Comparison of ENCODE assay signal across 16 cellular contexts in genomic region chr20:62760536-62761057, GRCh38. TPM values are rescaled to one million over a fixed set of nuclear protein-coding genes. Genes with fewer than 3 reads are reported as not detected.
DNase-seq lines count a peak whose midpoint lies in the region; ATAC-seq and TF ChIP-seq lines count a peak whose summit lies in the region.
"Had no signal": no experiment of that assay in that cellular context is flagged by ENCODE, and none has a peak within 500 bp of the region (broad histone marks: within the 10 kb centered on the region; RNA-seq: fewer than 3 reads in every experiment).

No MANE protein-coding gene starts in this region.

- H3K36me3 ChIP-seq in SK-N-MC (ENCODE audit: insufficient read depth, low read length) = no peaks in the 10 kb centered on the region
- no peaks in the 10 kb centered on the region for H3K36me3 ChIP-seq in lower lobe of right lung
- no peaks in the 10 kb centered on the region for H3K36me3 ChIP-seq in rectal smooth muscle tissue (ENCODE audit: control insufficient read depth, insufficient read depth, low read length)
- H3K36me3 ChIP-seq: upper lobe of left lung had no signal

- no peak overlapping the region for H3K27ac ChIP-seq in SK-N-MC
- H3K27ac ChIP-seq in lower lobe of right lung = no peak overlapping the region
- H3K27ac ChIP-seq in rectal smooth muscle tissue (ENCODE audit: low read depth, low read length) = peak overlapping the region; percentile 74
- H3K27ac ChIP-seq: upper lobe of left lung had no signal

- no peak for ATAC-seq in Right ventricle myocardium superior (ENCODE audit: poor library complexity)
- ATAC-seq in left cardiac atrium = no peak
- no peak for ATAC-seq in lower lobe of right lung
- ATAC-seq in HG02840 (IDR thresholded peaks at IDR 0.05; ENCODE audit: low FRiP score, unreplicated experiment) = no peak
- no peak for ATAC-seq in GM21528 (IDR thresholded peaks at IDR 0.05; ENCODE audit: low FRiP score, unreplicated experiment)
- ATAC-seq: activated CD4-positive, CD25-positive, alpha-beta regulatory T cell treated with anti-CD3 and anti-CD28 coated beads, Interleukin-2, amount 50 U/mL, for 24 hours had no signal

- H3K27me3 ChIP-seq in lower lobe of right lung (ENCODE audit: low read depth) = peaks cover 36% of the 10 kb centered on the region
- H3K27me3 ChIP-seq in rectal smooth muscle tissue (ENCODE audit: control insufficient read depth, insufficient read depth, low read length) = no peaks in the 10 kb centered on the region

- no peak for TF ChIP-seq CTCF in lower lobe of right lung (IDR thresholded peaks at IDR 0.05)

- intact Hi-C loops in Right ventricle myocardium superior (cut with DNase I) (no loop called here), left cardiac atrium (cut with DNase I) (no loop called here), lower lobe of right lung (cut with DNase I) (no loop called here)

- H3K9me3 ChIP-seq in SK-N-MC (ENCODE audit: low read depth, low read length) = no peaks in the 10 kb centered on the region
- H3K9me3 ChIP-seq in lower lobe of right lung = no peaks in the 10 kb centered on the region
- H3K9me3 ChIP-seq: upper lobe of left lung had no signal

- no peaks in the 10 kb centered on the region for H3K4me1 ChIP-seq in lower lobe of right lung
- peaks cover 18% of the 10 kb centered on the region for H3K4me1 ChIP-seq in rectal smooth muscle tissue (ENCODE audit: control insufficient read depth, insufficient read depth, low read length)
- H3K4me1 ChIP-seq: upper lobe of left lung had no signal

- peak; percentile 23 for DNase-seq in Right ventricle myocardium superior
- no peak for DNase-seq in left cardiac atrium
- no peak for DNase-seq in SK-N-MC (ENCODE audit: low read depth, low spot score)
- DNase-seq in lower lobe of right lung = peak; percentile 24
- no peak for DNase-seq in activated CD4-positive, alpha-beta T cell treated with anti-CD3 and anti-CD28 coated beads for 1 hour
- DNase-seq: activated T-cell treated with anti-CD3 and anti-CD28 coated beads, Interleukin-2, amount 50 U/mL, for 1 hour; NCI-H1092; NCI-H2081; NCI-H510A had no signal

- H3K4me3 ChIP-seq in SK-N-MC = no peak overlapping the region
- H3K4me3 ChIP-seq in lower lobe of right lung = no peak overlapping the region
- no peak overlapping the region for H3K4me3 ChIP-seq in rectal smooth muscle tissue (ENCODE audit: low read length)
- H3K4me3 ChIP-seq: upper lobe of left lung had no signal

- H3K9ac ChIP-seq in SK-N-MC (ENCODE audit: insufficient read length) (peak overlapping the region; percentile 45), rectal smooth muscle tissue (ENCODE audit: low read length) (no peak overlapping the region)

RNA-seq across cellular contexts. Expression of gene MRGBP, which starts 35.7 kb away (rescaled TPM):
- total RNA-seq in Right ventricle myocardium superior (10.2 TPM), left cardiac atrium (1 to 10 TPM; 8.9 TPM), lower lobe of right lung (8.3 TPM)

RNA-seq across cellular contexts. Expression of gene OGFR, which starts 44.0 kb away (rescaled TPM):
- total RNA-seq in Right ventricle myocardium superior (17.8 TPM), left cardiac atrium (10 to 100 TPM; 23.3 to 23.6 TPM), lower lobe of right lung (69.4 TPM)

RNA-seq across cellular contexts. Expression of gene NTSR1, which starts 52.0 kb away (rescaled TPM):
- total RNA-seq in Right ventricle myocardium superior = not detected
- total RNA-seq in left cardiac atrium = not detected
- total RNA-seq in lower lobe of right lung = not detected
- total RNA-seq: B cell, bronchial epithelial cell had no signal

RNA-seq across cellular contexts. Expression of gene COL9A3, which starts 56.3 kb away (rescaled TPM):
- 2.7 TPM for total RNA-seq in Right ventricle myocardium superior
- total RNA-seq in left cardiac atrium = 1 to 10 TPM; 4.0 to 4.7 TPM
- total RNA-seq in lower lobe of right lung = 0.89 TPM
- total RNA-seq: bronchial epithelial cell had no signal

Comparison
In these comparisons a context has a peak if more than half of its experiments do, and no peak if none do; other contexts are left out.
1. DNase-seq: peak in Right ventricle myocardium superior (single experiment) and lower lobe of right lung (single experiment); none in left cardiac atrium (single experiment), SK-N-MC (single experiment) and activated CD4-positive, alpha-beta T cell treated with anti-CD3 and anti-CD28 coated beads for 1 hour (single experiment).